1 cellular context compared by ENCODE assay signal in the genomic region with DNA sequence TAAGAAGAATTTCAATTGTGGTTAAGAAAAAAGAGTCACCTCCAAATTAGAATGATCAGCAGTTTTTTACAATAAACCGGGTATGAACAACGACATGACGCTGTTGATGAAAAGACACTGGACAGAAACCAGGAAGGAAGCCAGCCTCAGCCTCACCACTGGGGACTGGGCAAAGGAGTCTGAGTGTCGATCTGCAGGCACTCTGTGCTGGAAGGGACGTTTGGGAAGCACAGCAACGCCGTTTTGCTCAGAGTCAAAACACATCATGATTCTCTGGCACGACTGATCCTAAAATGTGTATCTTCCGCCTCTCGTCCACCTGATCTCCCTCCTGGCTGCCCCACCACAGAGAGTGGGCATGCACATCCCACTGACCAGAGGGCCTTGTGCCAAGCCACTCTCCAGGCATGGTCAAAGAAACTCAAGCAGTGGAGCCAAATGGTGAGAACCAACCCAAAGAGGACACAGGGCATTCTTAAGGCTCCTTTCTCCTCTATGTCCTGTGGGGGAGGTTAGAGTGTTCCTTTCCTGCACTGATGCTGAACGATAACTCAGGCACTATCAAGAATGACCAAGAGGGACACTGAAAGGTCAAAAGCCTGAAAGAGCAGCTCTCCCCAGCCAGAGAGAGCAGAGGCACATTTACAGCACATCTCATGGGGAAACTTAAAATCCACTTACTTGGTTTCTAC.
TF ChIP-seq lines count a peak whose summit lies in the region.

No MANE protein-coding gene starts in this region.

TF ChIP-seq in K562, 482 proteins besides CTCF, POLR2A, EP300 and RAD21 (continued from another document and continues in another):
- no peak for TF ChIP-seq ZNF395 (CRISPR knock-in tag; IDR thresholded peaks at IDR 0.05)
- TF ChIP-seq, protein P1, sequence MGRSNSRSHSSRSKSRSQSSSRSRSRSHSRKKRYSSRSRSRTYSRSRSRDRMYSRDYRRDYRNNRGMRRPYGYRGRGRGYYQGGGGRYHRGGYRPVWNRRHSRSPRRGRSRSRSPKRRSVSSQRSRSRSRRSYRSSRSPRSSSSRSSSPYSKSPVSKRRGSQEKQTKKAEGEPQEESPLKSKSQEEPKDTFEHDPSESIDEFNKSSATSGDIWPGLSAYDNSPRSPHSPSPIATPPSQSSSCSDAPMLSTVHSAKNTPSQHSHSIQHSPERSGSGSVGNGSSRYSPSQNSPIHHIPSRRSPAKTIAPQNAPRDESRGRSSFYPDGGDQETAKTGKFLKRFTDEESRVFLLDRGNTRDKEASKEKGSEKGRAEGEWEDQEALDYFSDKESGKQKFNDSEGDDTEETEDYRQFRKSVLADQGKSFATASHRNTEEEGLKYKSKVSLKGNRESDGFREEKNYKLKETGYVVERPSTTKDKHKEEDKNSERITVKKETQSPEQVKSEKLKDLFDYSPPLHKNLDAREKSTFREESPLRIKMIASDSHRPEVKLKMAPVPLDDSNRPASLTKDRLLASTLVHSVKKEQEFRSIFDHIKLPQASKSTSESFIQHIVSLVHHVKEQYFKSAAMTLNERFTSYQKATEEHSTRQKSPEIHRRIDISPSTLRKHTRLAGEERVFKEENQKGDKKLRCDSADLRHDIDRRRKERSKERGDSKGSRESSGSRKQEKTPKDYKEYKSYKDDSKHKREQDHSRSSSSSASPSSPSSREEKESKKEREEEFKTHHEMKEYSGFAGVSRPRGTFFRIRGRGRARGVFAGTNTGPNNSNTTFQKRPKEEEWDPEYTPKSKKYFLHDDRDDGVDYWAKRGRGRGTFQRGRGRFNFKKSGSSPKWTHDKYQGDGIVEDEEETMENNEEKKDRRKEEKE (IDR thresholded peaks at IDR 0.05; ENCODE audit: borderline replicate concordance in 1 of 2, control insufficient read depth in 1 of 2, low read depth in 2 of 2, low read length in 1 of 2): no peak
- no peak for TF ChIP-seq HNRNPUL1 (IDR thresholded peaks at IDR 0.05; ENCODE audit: low read length)
- no peak for TF ChIP-seq TOE1 (IDR thresholded peaks at IDR 0.05; ENCODE audit: borderline replicate concordance)
- TF ChIP-seq TOE1 (CRISPR knock-in tag; IDR thresholded peaks at IDR 0.05; ENCODE audit: borderline replicate concordance, low read depth): no peak
- peak; percentile 42; the same call in 1 of the 2 replicates for TF ChIP-seq SIN3B (IDR thresholded peaks at IDR 0.05; ENCODE audit: low read depth)
- peak; percentile 48; the same call in 1 of the 2 replicates for TF ChIP-seq E2F3 (CRISPR knock-in tag; IDR thresholded peaks at IDR 0.05)
- 0 out of 2 replicates have a peak, but pooled peaks have one; percentile 33 for TF ChIP-seq PHB2 (IDR thresholded peaks at IDR 0.05; ENCODE audit: low read depth)
- no peak; the same call in 1 of the 2 replicates for TF ChIP-seq CREB1 (IDR thresholded peaks at IDR 0.05)
- no peak for TF ChIP-seq CREB1 (CRISPR knock-in tag; IDR thresholded peaks at IDR 0.05)
- TF ChIP-seq TCF3 (CRISPR knock-in tag; IDR thresholded peaks at IDR 0.05): peak; percentile 86
- no peak for TF ChIP-seq ZFPM2 (CRISPR knock-in tag; IDR thresholded peaks at IDR 0.05)
- TF ChIP-seq, protein P2, sequence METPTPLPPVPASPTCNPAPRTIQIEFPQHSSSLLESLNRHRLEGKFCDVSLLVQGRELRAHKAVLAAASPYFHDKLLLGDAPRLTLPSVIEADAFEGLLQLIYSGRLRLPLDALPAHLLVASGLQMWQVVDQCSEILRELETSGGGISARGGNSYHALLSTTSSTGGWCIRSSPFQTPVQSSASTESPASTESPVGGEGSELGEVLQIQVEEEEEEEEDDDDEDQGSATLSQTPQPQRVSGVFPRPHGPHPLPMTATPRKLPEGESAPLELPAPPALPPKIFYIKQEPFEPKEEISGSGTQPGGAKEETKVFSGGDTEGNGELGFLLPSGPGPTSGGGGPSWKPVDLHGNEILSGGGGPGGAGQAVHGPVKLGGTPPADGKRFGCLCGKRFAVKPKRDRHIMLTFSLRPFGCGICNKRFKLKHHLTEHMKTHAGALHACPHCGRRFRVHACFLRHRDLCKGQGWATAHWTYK (CRISPR knock-in tag; IDR thresholded peaks at IDR 0.05): peak; percentile 87; the same call in 1 of the 2 replicates
- no peak for TF ChIP-seq NR2F6 (CRISPR knock-in tag; IDR thresholded peaks at IDR 0.05)
- no peak for TF ChIP-seq FOS (IDR thresholded peaks at IDR 0.05; ENCODE audit: extremely low read depth, insufficient read length)
- TF ChIP-seq CHD4 (IDR thresholded peaks at IDR 0.05; ENCODE audit: insufficient read depth, insufficient replicate concordance, low read depth, low read length, poor library complexity, severe bottlenecking): no peak
- TF ChIP-seq, protein P3, sequence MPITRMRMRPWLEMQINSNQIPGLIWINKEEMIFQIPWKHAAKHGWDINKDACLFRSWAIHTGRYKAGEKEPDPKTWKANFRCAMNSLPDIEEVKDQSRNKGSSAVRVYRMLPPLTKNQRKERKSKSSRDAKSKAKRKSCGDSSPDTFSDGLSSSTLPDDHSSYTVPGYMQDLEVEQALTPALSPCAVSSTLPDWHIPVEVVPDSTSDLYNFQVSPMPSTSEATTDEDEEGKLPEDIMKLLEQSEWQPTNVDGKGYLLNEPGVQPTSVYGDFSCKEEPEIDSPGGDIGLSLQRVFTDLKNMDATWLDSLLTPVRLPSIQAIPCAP (CRISPR knock-in tag; IDR thresholded peaks at IDR 0.05; ENCODE audit: borderline replicate concordance): no peak
- no peak for TF ChIP-seq ZNF408 (CRISPR knock-in tag; IDR thresholded peaks at IDR 0.05; ENCODE audit: low read depth)
- TF ChIP-seq SIN3A (IDR thresholded peaks at IDR 0.05; ENCODE audit: borderline replicate concordance in 2 of 2, control insufficient read depth in 1 of 2, low read depth in 2 of 2, low read length in 2 of 2): no peak
- no peak for TF ChIP-seq ZNF785 (CRISPR knock-in tag; IDR thresholded peaks at IDR 0.05)
- TF ChIP-seq ZKSCAN3 (CRISPR knock-in tag; IDR thresholded peaks at IDR 0.05): no peak
- TF ChIP-seq NFE2 (IDR thresholded peaks at IDR 0.05; ENCODE audit: low read depth): peak; percentile 33; the same call in 1 of the 2 replicates
- peak; percentile 71 for TF ChIP-seq SOX6 (IDR thresholded peaks at IDR 0.05)
- TF ChIP-seq ZFP1 (CRISPR knock-in tag; IDR thresholded peaks at IDR 0.05): no peak
- TF ChIP-seq MXI1 (IDR thresholded peaks at IDR 0.05; ENCODE audit: low read depth, low read length): no peak
- TF ChIP-seq DMBX1 (CRISPR knock-in tag; IDR thresholded peaks at IDR 0.05; ENCODE audit: borderline replicate concordance): peak; percentile 75; the same call in 1 of the 2 replicates
- TF ChIP-seq CHD2 (IDR thresholded peaks at IDR 0.05; ENCODE audit: low read depth, low read length): no peak
- no peak for TF ChIP-seq E4F1 (CRISPR knock-in tag; IDR thresholded peaks at IDR 0.05; ENCODE audit: borderline replicate concordance)
- peak; percentile 91 for TF ChIP-seq ZBTB2 (IDR thresholded peaks at IDR 0.05)
- peak; percentile 53 for TF ChIP-seq BHLHE40 (IDR thresholded peaks at IDR 0.05; ENCODE audit: low read length)
- TF ChIP-seq CHCHD3 (CRISPR knock-in tag; IDR thresholded peaks at IDR 0.05): 0 out of 2 replicates have a peak, but pooled peaks have one; percentile 76
- no peak for TF ChIP-seq DDX20 (tag; IDR thresholded peaks at IDR 0.05; ENCODE audit: low read depth)
- no peak for TF ChIP-seq SMAD3 (CRISPR knock-in tag; conservative IDR thresholded peaks at IDR 0.05)
- TF ChIP-seq, protein P4, sequence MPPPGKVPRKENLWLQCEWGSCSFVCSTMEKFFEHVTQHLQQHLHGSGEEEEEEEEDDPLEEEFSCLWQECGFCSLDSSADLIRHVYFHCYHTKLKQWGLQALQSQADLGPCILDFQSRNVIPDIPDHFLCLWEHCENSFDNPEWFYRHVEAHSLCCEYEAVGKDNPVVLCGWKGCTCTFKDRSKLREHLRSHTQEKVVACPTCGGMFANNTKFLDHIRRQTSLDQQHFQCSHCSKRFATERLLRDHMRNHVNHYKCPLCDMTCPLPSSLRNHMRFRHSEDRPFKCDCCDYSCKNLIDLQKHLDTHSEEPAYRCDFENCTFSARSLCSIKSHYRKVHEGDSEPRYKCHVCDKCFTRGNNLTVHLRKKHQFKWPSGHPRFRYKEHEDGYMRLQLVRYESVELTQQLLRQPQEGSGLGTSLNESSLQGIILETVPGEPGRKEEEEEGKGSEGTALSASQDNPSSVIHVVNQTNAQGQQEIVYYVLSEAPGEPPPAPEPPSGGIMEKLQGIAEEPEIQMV (tag; conservative IDR thresholded peaks at IDR 0.05; ENCODE audit: low read depth): no peak; the same call in 1 of the 2 replicates
- no peak for TF ChIP-seq SMAD2 (IDR thresholded peaks at IDR 0.05; ENCODE audit: low read depth, low read length)
- peak; percentile 13; the same call in 1 of the 2 replicates for TF ChIP-seq IRF9 (tag; IDR thresholded peaks at IDR 0.05)
- TF ChIP-seq YBX1 (IDR thresholded peaks at IDR 0.05): no peak
- no peak for TF ChIP-seq GMEB1 (CRISPR knock-in tag; IDR thresholded peaks at IDR 0.05)
- TF ChIP-seq ZNF518B (CRISPR knock-in tag; IDR thresholded peaks at IDR 0.05): no peak
- TF ChIP-seq ZNF445 (CRISPR knock-in tag; IDR thresholded peaks at IDR 0.05; ENCODE audit: low read depth): no peak
- TF ChIP-seq ZNF23 (CRISPR knock-in tag; IDR thresholded peaks at IDR 0.05): no peak
